25 cellular contexts compared by ENCODE assay signal in the genomic region with DNA sequence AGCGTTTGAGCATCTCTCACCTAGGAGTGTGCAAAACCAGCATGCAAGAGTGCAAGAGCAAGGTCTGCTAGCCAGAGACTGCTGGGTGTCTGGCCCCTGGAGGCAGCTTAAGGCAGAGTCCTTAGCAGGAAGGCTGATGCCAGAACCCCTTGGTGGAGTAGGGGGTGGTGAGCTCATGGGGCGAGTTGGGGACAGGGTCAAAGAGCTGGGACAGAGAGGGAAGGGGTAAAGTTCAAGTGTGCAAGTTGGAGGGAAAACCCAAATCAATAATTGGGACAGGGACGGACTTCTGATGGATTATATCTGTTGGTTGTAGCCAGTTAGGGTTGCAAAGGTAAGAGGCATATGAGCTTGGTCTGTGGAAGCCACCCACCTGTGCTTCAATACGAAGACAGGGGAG.
DNase-seq lines count a peak whose midpoint lies in the region; ATAC-seq, FAIRE-seq and TF ChIP-seq lines count a peak whose summit lies in the region.
"Had no signal": no experiment of that assay in that cellular context is flagged by ENCODE, and none has a peak within 500 bp of the region (broad histone marks: within the 10 kb centered on the region; RNA-seq: fewer than 3 reads in every experiment).

No MANE protein-coding gene starts in this region.

- CTCF ChIA-PET in HepG2 (lab: Yijun Ruan, JAX; ENCODE audit: low intra/inter-chr PET ratio, low total read pairs): no interaction called here

- no peak overlapping the region for H2AK5ac ChIP-seq in neuronal stem cell (ENCODE audit: low read depth, low read length)

- H3K4me1 ChIP-seq in liver (ENCODE audit: control insufficient read depth in 4 of 4, insufficient read depth in 4 of 4, low read length in 3 of 4) (peaks cover 4 to 20% (median 13%) of the 10 kb centered on the region in 4 donors), HepG2 (ENCODE audit: insufficient read depth, low read length) (no peaks in the 10 kb centered on the region), neuronal stem cell (ENCODE audit: control insufficient read depth in 2 of 2, insufficient read depth in 1 of 2, low read depth in 1 of 2, low read length in 2 of 2) (peaks cover 5 to 8% of the 10 kb centered on the region in 2 donors)
- H3K4me1 ChIP-seq: A549, BE2C had no signal

- no peaks in the 10 kb centered on the region for H3K79me1 ChIP-seq in neuronal stem cell (ENCODE audit: low read depth, low read length)

- H3K9ac ChIP-seq in liver (ENCODE audit: low read depth in 1 of 2, low read length in 2 of 2) (no peak overlapping the region), HepG2 (ENCODE audit: insufficient read depth, low read depth, low read length) (no peak overlapping the region), neuronal stem cell (ENCODE audit: low read depth, low read length, poor library complexity) (no peak overlapping the region)
- H3K9ac ChIP-seq: BLaER1 treated with 17β-estradiol and CSF1 and Interleukin-3, amounts not matched to agents 10 nM and 100 nM had no signal

- 34% methylated on average over 4 of the region's 4 CpGs for WGBS in liver
- WGBS in HepG2 (ENCODE audit: low lambda C conversion rate): under 1% methylated on average over 4 of the region's 4 CpGs
- WGBS in neuronal stem cell (ENCODE audit: extremely low coverage in 2 of 2, insufficient read length in 2 of 2, insufficient replicate concordance in 1 of 2), 2 donors: no CpG with 5 or more reads among the region's 4 CpGs

- ATAC-seq in HepG2 (no peak; the same call in 2 of the 3 replicates), left lobe of liver (peak; percentile 96)
- ATAC-seq: A549 had no signal

- TF ChIP-seq RAD21 in liver (IDR thresholded peaks at IDR 0.05) (peak; percentile 51 to 54), HepG2 (CRISPR knock-in tag; IDR thresholded peaks at IDR 0.05) (no peak)

- peak overlapping the region; percentile 77 for H2BK12ac ChIP-seq in neuronal stem cell (ENCODE audit: low read length)

- intact Hi-C loops in HepG2 (cut with micrococcal nuclease; ENCODE audit: unreplicated experiment): no loop called here

- H2BK120ac ChIP-seq in neuronal stem cell (ENCODE audit: low read depth, low read length): peak overlapping the region; percentile 51

- no peak for TF ChIP-seq EP300 in HepG2 (IDR thresholded peaks at IDR 0.05; ENCODE audit: low read depth in 2 of 2, low read length in 2 of 2)
- TF ChIP-seq EP300 in HepG2 (CRISPR knock-in tag; IDR thresholded peaks at IDR 0.05; ENCODE audit: borderline replicate concordance): no peak

- H2AFZ ChIP-seq in HepG2 (ENCODE audit: low read length) (no peak overlapping the region), neuronal stem cell (ENCODE audit: low read length) (no peak overlapping the region)

- in situ Hi-C loops in HepG2 (cut with HindIII; ENCODE audit: extremely low pct_ligation_motif_present, low pct_unique_long_range_greater_than_20kb): no loop called here

- H3K36me3 ChIP-seq in liver (ENCODE audit: control insufficient read depth in 4 of 4, insufficient read depth in 3 of 4, low read depth in 1 of 4, low read length in 3 of 4) (no peaks in the 10 kb centered on the region), HepG2 (replicated peaks in 1 of 2; ENCODE audit: control insufficient read depth in 1 of 2, insufficient read depth in 2 of 2, low read length in 2 of 2) (no peaks in the 10 kb centered on the region), neuronal stem cell (replicated peaks in 1 of 2; ENCODE audit: control insufficient read depth in 2 of 2, insufficient read depth in 2 of 2, low read length in 2 of 2) (no peaks in the 10 kb centered on the region)
- H3K36me3 ChIP-seq: BE2C; BLaER1 treated with 17β-estradiol and CSF1 and Interleukin-3, amounts not matched to agents 10 nM and 100 nM had no signal

- no peak overlapping the region for H3K23ac ChIP-seq in neuronal stem cell (ENCODE audit: low read depth, low read length, poor library complexity)

- peak overlapping the region; percentile 74 for H3K18ac ChIP-seq in neuronal stem cell (ENCODE audit: low read length)

- H2BK15ac ChIP-seq in neuronal stem cell (ENCODE audit: low read length): no peak overlapping the region

- H3K27ac ChIP-seq in liver (ENCODE audit: low read depth in 1 of 2, low read length in 2 of 2) (peak overlapping the region in 1 of 2 donors; percentile 22), HepG2 (ENCODE audit: extremely low read length, insufficient read depth, low read length) (no peak overlapping the region), neuronal stem cell (replicated peaks; ENCODE audit: low read length) (no peak overlapping the region)
- H3K27ac ChIP-seq: A549; BLaER1 treated with 17β-estradiol and CSF1 and Interleukin-3, amounts not matched to agents 10 nM and 100 nM had no signal

- H3K4me2 ChIP-seq in HepG2 (ENCODE audit: low read depth, low read length) (no peak overlapping the region), neuronal stem cell (ENCODE audit: insufficient read depth, low read length, poor library complexity, severe bottlenecking) (no peak overlapping the region)
- H3K4me2 ChIP-seq: A549 had no signal

- POLR2A ChIA-PET in HepG2 (lab: Yijun Ruan, JAX): no interaction called here

- H3K79me2 ChIP-seq in HepG2 (ENCODE audit: insufficient read depth, low read length): no peaks in the 10 kb centered on the region

- H2BK5ac ChIP-seq in neuronal stem cell (ENCODE audit: low read length): no peak overlapping the region

- H3K4ac ChIP-seq in neuronal stem cell (ENCODE audit: low read length): no peak overlapping the region

- BruUV-seq in HepG2 (replicated peaks; lab: Mats Ljungman, UMichigan): no TSS peak

- FAIRE-seq in HepG2 (lab: Jason Lieb, UNC): no peak
- FAIRE-seq: A549, GM12891, GM18507, H54 had no signal

- TF ChIP-seq CTCF in liver (IDR thresholded peaks at IDR 0.05; ENCODE audit: low read depth, low read length, missing input control): no peak
- TF ChIP-seq CTCF in HepG2 (CRISPR knock-in tag; IDR thresholded peaks at IDR 0.05): no peak

- H3K9me3 ChIP-seq in liver (ENCODE audit: control insufficient read depth in 4 of 4, low read length in 3 of 4): no peaks in the 10 kb centered on the region
- H3K9me3 ChIP-seq in HepG2 (ENCODE audit: low read length): no peaks in the 10 kb centered on the region
- no peaks in the 10 kb centered on the region for H3K9me3 ChIP-seq in neuronal stem cell (replicated peaks in 1 of 2; ENCODE audit: control insufficient read depth in 2 of 2, insufficient read depth in 1 of 2, low read depth in 1 of 2, low read length in 2 of 2)
- H3K9me3 ChIP-seq: A549; BE2C; BLaER1 treated with 17β-estradiol and CSF1 and Interleukin-3, amounts not matched to agents 10 nM and 100 nM had no signal

- DNase-seq in HepG2 (ENCODE audit: low spot score) (no peak), left lobe of liver (ENCODE audit: low spot score) (peak; percentile 76), neuronal stem cell (ENCODE audit: low spot score) (no peak), NCI-H2196 (lab: John Stamatoyannopoulos, UW; ENCODE audit: unreplicated experiment) (no peak), NK-92 (lab: John Stamatoyannopoulos, UW; ENCODE audit: unreplicated experiment) (no peak), COLO668 (lab: John Stamatoyannopoulos, UW; ENCODE audit: unreplicated experiment) (no peak)
- DNase-seq: 8988T; ACHN; AML-193; BE2C; Calu3; CD4-positive, alpha-beta T cell; CD8-positive, alpha-beta memory T cell; COR-L47; DMS53; DMS79 treated with DMSO at 0.1 percent for 48 hours; GF-D8; GOT3; HCEC 1CT had no signal

- H3K14ac ChIP-seq in neuronal stem cell (ENCODE audit: low read length): no peak overlapping the region

- no peak overlapping the region for H4K8ac ChIP-seq in neuronal stem cell (ENCODE audit: low read depth, low read length)

- H3K4me3 ChIP-seq in liver (ENCODE audit: low read depth in 1 of 3, low read length in 3 of 3) (no peak overlapping the region), HepG2 (replicated peaks in 1 of 3; ENCODE audit: insufficient read depth in 1 of 3, low read depth in 2 of 3, low read length in 3 of 3) (no peak overlapping the region), neuronal stem cell (ENCODE audit: low read length in 2 of 2) (no peak overlapping the region)
- H3K4me3 ChIP-seq: A549; BLaER1 treated with 17β-estradiol and CSF1 and Interleukin-3, amounts not matched to agents 10 nM and 100 nM had no signal

- H4K91ac ChIP-seq in neuronal stem cell (ENCODE audit: low read depth, low read length, poor library complexity): no peak overlapping the region

- H3K27me3 ChIP-seq in liver (ENCODE audit: control insufficient read depth in 4 of 4, insufficient read depth in 4 of 4, low read length in 3 of 4) (no peaks in the 10 kb centered on the region), HepG2 (ENCODE audit: control insufficient read depth in 1 of 2, insufficient read depth in 2 of 2, low read length in 2 of 2) (no peaks in the 10 kb centered on the region), neuronal stem cell (ENCODE audit: control insufficient read depth in 3 of 3, insufficient read depth in 3 of 3, low read depth in 1 of 3, low read length in 3 of 3) (no peaks in the 10 kb centered on the region)
- H3K27me3 ChIP-seq: BE2C; BLaER1 treated with 17β-estradiol and CSF1 and Interleukin-3, amounts not matched to agents 10 nM and 100 nM had no signal

- no peaks in the 10 kb centered on the region for H4K20me1 ChIP-seq in HepG2 (ENCODE audit: insufficient read depth, low read length)
- H4K20me1 ChIP-seq: BLaER1 treated with 17β-estradiol and CSF1 and Interleukin-3, amounts not matched to agents 10 nM and 100 nM had no signal

- TF ChIP-seq POLR2A in HepG2 (IDR thresholded peaks at IDR 0.05; ENCODE audit: insufficient read depth in 1 of 2, low read depth in 2 of 2, low read length in 2 of 2): no peak

TF ChIP-seq in liver, 16 proteins besides CTCF, POLR2A, EP300 and RAD21 (continues in another document):
- TF ChIP-seq JUND (IDR thresholded peaks at IDR 0.05) (peak; percentile 64 to 82), YY1 (IDR thresholded peaks at IDR 0.05) (peak; percentile 45), NR2F2 (IDR thresholded peaks at IDR 0.05) (peak; percentile 16), MAX (IDR thresholded peaks at IDR 0.05) (peak; percentile 77)

TF ChIP-seq in HepG2, 621 proteins besides CTCF, POLR2A, EP300 and RAD21 (continues in another document):
- TF ChIP-seq, protein P1, sequence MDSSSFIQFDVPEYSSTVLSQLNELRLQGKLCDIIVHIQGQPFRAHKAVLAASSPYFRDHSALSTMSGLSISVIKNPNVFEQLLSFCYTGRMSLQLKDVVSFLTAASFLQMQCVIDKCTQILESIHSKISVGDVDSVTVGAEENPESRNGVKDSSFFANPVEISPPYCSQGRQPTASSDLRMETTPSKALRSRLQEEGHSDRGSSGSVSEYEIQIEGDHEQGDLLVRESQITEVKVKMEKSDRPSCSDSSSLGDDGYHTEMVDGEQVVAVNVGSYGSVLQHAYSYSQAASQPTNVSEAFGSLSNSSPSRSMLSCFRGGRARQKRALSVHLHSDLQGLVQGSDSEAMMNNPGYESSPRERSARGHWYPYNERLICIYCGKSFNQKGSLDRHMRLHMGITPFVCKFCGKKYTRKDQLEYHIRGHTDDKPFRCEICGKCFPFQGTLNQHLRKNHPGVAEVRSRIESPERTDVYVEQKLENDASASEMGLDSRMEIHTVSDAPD (CRISPR knock-in tag; IDR thresholded peaks at IDR 0.05): no peak
- no peak for TF ChIP-seq PRMT3 (CRISPR knock-in tag; IDR thresholded peaks at IDR 0.05; ENCODE audit: borderline replicate concordance, low read depth)
- no peak for TF ChIP-seq JDP2 (CRISPR knock-in tag; IDR thresholded peaks at IDR 0.05; ENCODE audit: borderline replicate concordance)
- TF ChIP-seq NCOA1 (CRISPR knock-in tag; IDR thresholded peaks at IDR 0.05): no peak
- no peak for TF ChIP-seq ZBTB1 (CRISPR knock-in tag; IDR thresholded peaks at IDR 0.05; ENCODE audit: borderline replicate concordance)
